30 cellular contexts compared by ENCODE assay signal in the genomic region with DNA sequence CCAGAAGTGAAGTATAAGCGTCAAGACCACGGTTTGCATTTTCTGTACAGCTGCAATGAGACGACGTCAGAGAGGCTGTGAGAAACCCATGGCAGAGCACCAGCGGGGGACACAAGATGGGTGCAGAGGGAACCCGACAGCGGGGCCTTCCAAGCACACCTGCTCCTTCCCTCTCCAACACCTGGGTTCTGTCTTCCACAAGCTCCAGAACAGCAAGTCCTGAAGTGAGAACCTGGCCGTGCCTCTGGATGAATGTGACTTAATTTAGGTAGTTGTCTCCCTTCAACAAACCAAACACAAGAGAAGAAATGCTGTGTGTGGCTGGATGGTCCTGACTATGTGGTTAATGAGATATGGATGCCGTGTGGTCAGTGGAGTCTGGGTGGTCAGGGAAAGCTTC.
"Had no signal": no experiment of that assay in that cellular context is flagged by ENCODE, and none has a peak within 500 bp of the region (broad histone marks: within the 10 kb centered on the region; RNA-seq: fewer than 3 reads in every experiment).

No MANE protein-coding gene starts in this region.

- H3K4me3 Mint-ChIP-seq: naive B cell; naive thymus-derived CD8-positive, alpha-beta T cell; natural killer cell treated with Interleukin-12 subunit alpha and Interleukin-12 subunit beta and Interleukin-15 and Interleukin-18, amount 100 ng/mL, for 72 hours; nephron progenitor cell; stimulated activated effector memory CD8-positive, alpha-beta T cell treated with anti-CD3 and anti-CD28 coated beads, Interleukin-12 subunit alpha, Interleukin-12 subunit beta, amount 100 ng/mL, for 72 hours; stimulated activated naive B cell treated with anti-CD40 and anti-IgM and Interleukin-4, amounts not matched to agents 10 μg/mL and 1 μg/mL and 100 μg/mL, for 72 hours; stimulated activated naive CD8-positive, alpha-beta T cell treated with anti-CD3 and anti-CD28 coated beads, Interleukin-15, Interleukin-2, amounts not matched to agents 100 ng/mL and 50 ng/mL, for 24 hours had no signal

- H3K27ac Mint-ChIP-seq: naive B cell; naive thymus-derived CD8-positive, alpha-beta T cell; natural killer cell treated with Interleukin-12 subunit alpha and Interleukin-12 subunit beta and Interleukin-15 and Interleukin-18, amount 100 ng/mL, for 72 hours; nephron progenitor cell; progenitor cell of endocrine pancreas; stimulated activated effector memory CD8-positive, alpha-beta T cell treated with anti-CD3 and anti-CD28 coated beads, Interleukin-12 subunit alpha, Interleukin-12 subunit beta, amount 100 ng/mL, for 72 hours; stimulated activated naive B cell treated with anti-CD40 and anti-IgM and Interleukin-4, amounts not matched to agents 10 μg/mL and 1 μg/mL and 100 μg/mL, for 72 hours; stimulated activated naive CD8-positive, alpha-beta T cell treated with anti-CD3 and anti-CD28 coated beads, Interleukin-15, Interleukin-2, amounts not matched to agents 100 ng/mL and 50 ng/mL, for 24 hours had no signal

- H3K9me3 Mint-ChIP-seq: naive B cell; natural killer cell treated with Interleukin-12 subunit alpha and Interleukin-12 subunit beta and Interleukin-15 and Interleukin-18, amount 100 ng/mL, for 72 hours; stimulated activated effector memory CD8-positive, alpha-beta T cell treated with anti-CD3 and anti-CD28 coated beads, Interleukin-12 subunit alpha, Interleukin-12 subunit beta, amount 100 ng/mL, for 72 hours; stimulated activated naive CD8-positive, alpha-beta T cell treated with anti-CD3 and anti-CD28 coated beads, Interleukin-15, Interleukin-2, amounts not matched to agents 100 ng/mL and 50 ng/mL, for 24 hours had no signal

- H3K36me3 ChIP-seq: neutrophil, ovary, right lobe of liver, sigmoid colon, stomach, suprapubic skin, tibial artery, transverse colon, upper lobe of left lung, vagina had no signal

- FAIRE-seq: small intestine, urothelium cell line had no signal

- DNase-seq: naive B cell; naive thymus-derived CD8-positive, alpha-beta T cell; nephron progenitor cell; nucleus accumbens; ovary; posterior cingulate gyrus; psoas muscle; right cardiac atrium; right lobe of liver; sigmoid colon; small intestine; stimulated activated CD4-positive, alpha-beta T cell treated with anti-CD3 and anti-CD28 coated beads, Interleukin-15, amount 100 ng/mL, for 24 hours; stimulated activated CD4-positive, alpha-beta T cell treated with anti-CD3 and anti-CD28 coated beads, Interleukin-2, amount 100 ng/mL, for 24 hours; stimulated activated CD4-positive, alpha-beta T cell treated with anti-CD3 and anti-CD28 coated beads, Interleukin-2, amount 100 ng/mL, for 48 hours; stimulated activated CD4-positive, alpha-beta T cell treated with anti-CD3 and anti-CD28 coated beads, Interleukin-4, amount 100 ng/mL, for 24 hours; stimulated activated naive B cell treated with anti-CD40 and anti-IgM and Interleukin-4, amounts not matched to agents 10 μg/mL and 1 μg/mL and 100 μg/mL, for 72 hours; stimulated activated naive CD4-positive, alpha-beta T cell treated with Interleukin-2 at 50 U/mL for 16 hours; stomach; testis; tibial artery; transverse colon; upper lobe of left lung had no signal

- H3K4me1 Mint-ChIP-seq: naive B cell; naive thymus-derived CD8-positive, alpha-beta T cell; nephron progenitor cell; stimulated activated naive B cell treated with anti-CD40 and anti-IgM and Interleukin-4, amounts not matched to agents 10 μg/mL and 1 μg/mL and 100 μg/mL, for 72 hours had no signal

- H3K36me3 Mint-ChIP-seq: naive B cell; naive thymus-derived CD8-positive, alpha-beta T cell; natural killer cell treated with Interleukin-12 subunit alpha and Interleukin-12 subunit beta and Interleukin-15 and Interleukin-18, amount 100 ng/mL, for 72 hours; stimulated activated naive B cell treated with anti-CD40 and anti-IgM and Interleukin-4, amounts not matched to agents 10 μg/mL and 1 μg/mL and 100 μg/mL, for 72 hours had no signal

- H3K4me3 ChIP-seq: ovary, psoas muscle, right lobe of liver, sigmoid colon, stomach, suprapubic skin, testis, tibial artery, transverse colon, upper lobe of left lung, vagina had no signal

- H3K27me3 ChIP-seq: neutrophil, ovary, right lobe of liver, sigmoid colon, suprapubic skin, testis, tibial artery, upper lobe of left lung, vagina had no signal
